In the genomic region with DNA sequence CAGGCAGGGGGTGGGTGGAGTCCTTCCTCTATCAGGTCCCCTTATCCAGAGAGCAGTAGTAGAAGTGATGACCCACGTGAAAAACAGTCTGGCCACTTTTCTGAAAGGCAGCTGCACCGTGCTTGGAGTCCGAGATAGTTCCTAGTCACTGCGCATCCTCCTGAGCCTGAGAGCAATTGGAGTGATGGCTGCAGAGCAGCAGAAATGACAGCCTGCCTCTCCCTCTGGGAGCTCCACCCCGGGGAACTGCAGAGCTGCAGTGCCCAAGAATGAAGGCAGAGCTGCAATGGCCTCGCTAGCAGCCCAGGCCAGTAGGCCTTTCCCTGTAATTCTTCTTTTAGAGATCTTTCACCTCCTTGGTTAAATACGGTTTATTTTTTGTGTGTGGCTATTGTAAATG, we compare ENCODE assay signal across 26 cellular contexts.
A peak's percentile ranks its signal among the peaks of the same experiment; 100 is the strongest.
DNase-seq lines count a peak whose midpoint lies in the region; ATAC-seq, FAIRE-seq and TF ChIP-seq lines count a peak whose summit lies in the region.
"Had no signal": no experiment of that assay in that cellular context is flagged by ENCODE, and none has a peak within 500 bp of the region (broad histone marks: within the 10 kb centered on the region; RNA-seq: fewer than 3 reads in every experiment).

No MANE protein-coding gene starts in this region.

- intact Hi-C loops in K562 (cut with micrococcal nuclease): no loop called here

- no peak overlapping the region for H2AFZ ChIP-seq in K562 (ENCODE audit: low read depth, low read length)

- no peak overlapping the region for H3K4me3 ChIP-seq in K562
- H3K4me3 ChIP-seq: MG63, SJCRH30 had no signal

- H3K4me1 ChIP-seq in K562 (replicated peaks in 1 of 2; ENCODE audit: control insufficient read depth in 2 of 2, insufficient read depth in 2 of 2, low read length in 2 of 2): no peaks in the 10 kb centered on the region
- H3K4me1 ChIP-seq: SJCRH30 had no signal

- H3K27ac Mint-ChIP-seq in stimulated activated effector memory CD8-positive, alpha-beta T cell treated with anti-CD3 and anti-CD28 coated beads, Interleukin-12 subunit alpha, Interleukin-12 subunit beta, amount 100 ng/mL, for 72 hours: no peak overlapping the region

- no peak for TF ChIP-seq POLR2A in K562 (conservative IDR thresholded peaks at IDR 0.05)

- H3K9me3 ChIP-seq in K562 (replicated peaks; ENCODE audit: control insufficient read depth, insufficient read depth, low read depth, low read length): no peaks in the 10 kb centered on the region
- H3K9me3 ChIP-seq: MG63, SJCRH30 had no signal

- FAIRE-seq in K562 (lab: Jason Lieb, UNC): no peak
- FAIRE-seq: GM12891 had no signal

- in situ Hi-C loops in K562 (cut with MboI): no loop called here

- ATAC-seq in K562 (peak; percentile 66), left lobe of liver (no peak)
- ATAC-seq in stimulated activated effector memory CD8-positive, alpha-beta T cell treated with anti-CD3 and anti-CD28 coated beads, Interleukin-12 subunit alpha, Interleukin-12 subunit beta, amount 100 ng/mL, for 72 hours: peak; percentile 16
- ATAC-seq: HCT116, PC-3, Right ventricle myocardium inferior had no signal

- no peak for TF ChIP-seq RAD21 in K562 (CRISPR knock-in tag; conservative IDR thresholded peaks at IDR 0.05 in 1 of 2, IDR thresholded peaks at IDR 0.05 in 1 of 2)

- DNase-seq in NCI-H146 (lab: John Stamatoyannopoulos, UW): peak; percentile 20
- no peak for DNase-seq in NCI-H146 treated with DMSO at 0.1 percent for 48 hours (lab: John Stamatoyannopoulos, UW; ENCODE audit: unreplicated experiment)
- DNase-seq in K562 (ENCODE audit: extremely low read depth in 1 of 4, low spot score in 3 of 4): no peak
- peak; percentile 48 for DNase-seq in islet precursor cell
- DNase-seq in stimulated activated effector memory CD8-positive, alpha-beta T cell treated with anti-CD3 and anti-CD28 coated beads, Interleukin-12 subunit alpha, Interleukin-12 subunit beta, amount 100 ng/mL, for 72 hours (ENCODE audit: low spot score in 2 of 2): no peak
- DNase-seq in NCI-H526 treated with DMSO at 0.1 percent for 48 hours (lab: John Stamatoyannopoulos, UW): no peak
- DNase-seq in cortex of kidney (lab: John Stamatoyannopoulos, UW): no peak
- DNase-seq in left lobe of liver (ENCODE audit: low spot score): no peak
- DNase-seq: Calu3; DMS79 treated with DMSO at 0.1 percent for 48 hours; GF-D8; KG1; MG63; NCI-H1417; NCI-H187; NCI-H2081 treated with DMSO at 0.1 percent for 48 hours; NCI-H2171; NCI-H524; NCI-H774; NK-92 treated with Interleukin-12 subunit alpha and Interleukin-12 subunit beta, amount 100 ng/mL, for 24 hours; PC-3; SJCRH30 had no signal

- H3K36me3 Mint-ChIP-seq in stimulated activated effector memory CD8-positive, alpha-beta T cell treated with anti-CD3 and anti-CD28 coated beads, Interleukin-12 subunit alpha, Interleukin-12 subunit beta, amount 100 ng/mL, for 72 hours: no peaks in the 10 kb centered on the region

- no peak overlapping the region for H3K4me2 ChIP-seq in K562 (ENCODE audit: insufficient read depth, low read length)

- TF ChIP-seq EP300 in K562 (IDR thresholded peaks at IDR 0.05; ENCODE audit: low read length): no peak

- TF ChIP-seq CTCF in K562 (IDR thresholded peaks at IDR 0.05 in 2 of 3, conservative IDR thresholded peaks at IDR 0.05 in 1 of 3; ENCODE audit: insufficient read depth in 2 of 3, low read depth in 1 of 3, low read length in 3 of 3): no peak

- peak overlapping the region in 1 of 2 experiments; percentile 64; a peak in 1 of 4 replicates for H3K9ac ChIP-seq in K562 (ENCODE audit: insufficient read depth in 1 of 2, low read depth in 2 of 2, low read length in 2 of 2)

- H3K9me3 Mint-ChIP-seq in stimulated activated effector memory CD8-positive, alpha-beta T cell treated with anti-CD3 and anti-CD28 coated beads, Interleukin-12 subunit alpha, Interleukin-12 subunit beta, amount 100 ng/mL, for 72 hours: peaks cover 1% of the 10 kb centered on the region

- H3K9me1 ChIP-seq in K562 (ENCODE audit: control insufficient read depth, insufficient read depth, low read length): no peaks in the 10 kb centered on the region

- no peak overlapping the region for H3K4me3 Mint-ChIP-seq in stimulated activated effector memory CD8-positive, alpha-beta T cell treated with anti-CD3 and anti-CD28 coated beads, Interleukin-12 subunit alpha, Interleukin-12 subunit beta, amount 100 ng/mL, for 72 hours

- WGBS in K562 (ENCODE audit: insufficient coverage, low coverage, missing lambda C conversion rate): 3% methylated on average over 7 of the region's 7 CpGs

- BruUV-seq in K562 (replicated peaks; lab: Mats Ljungman, UMichigan): no TSS peak

- H3K36me3 ChIP-seq in K562 (ENCODE audit: control insufficient read depth, insufficient read depth, low read length): no peaks in the 10 kb centered on the region
- H3K36me3 ChIP-seq: MG63, SJCRH30 had no signal

- peaks cover 0 to 4% of the 10 kb centered on the region in 2 experiments; a peak in 1 of 5 replicates for H3K27me3 ChIP-seq in K562 (ENCODE audit: control insufficient read depth in 2 of 2, insufficient read depth in 2 of 2, low read length in 2 of 2)
- H3K27me3 ChIP-seq: MG63, SJCRH30 had no signal

- H4K20me1 ChIP-seq in K562 (replicated peaks; ENCODE audit: control insufficient read depth, insufficient read depth, low read length): no peaks in the 10 kb centered on the region

- CTCF ChIA-PET in K562 (lab: Yijun Ruan, JAX; ENCODE audit: low intra/inter-chr PET ratio): no interaction called here

- no peaks in the 10 kb centered on the region for H3K4me1 Mint-ChIP-seq in stimulated activated effector memory CD8-positive, alpha-beta T cell treated with anti-CD3 and anti-CD28 coated beads, Interleukin-12 subunit alpha, Interleukin-12 subunit beta, amount 100 ng/mL, for 72 hours

- H3K27ac ChIP-seq in K562 (ENCODE audit: extremely low read depth, low read depth, low read length): no peak overlapping the region
- H3K27ac ChIP-seq: 22Rv1, SJCRH30 had no signal

- POLR2A ChIA-PET in K562 (lab: Yijun Ruan, JAX): interaction anchor here (0.6 to 1.1 kb wide), 4 partner anchors 10 to 24 kb away, joined by 3 read pairs; no protein-coding TSS in a partner anchor

- H3K79me2 ChIP-seq in K562 (ENCODE audit: control insufficient read depth, insufficient read depth, low read length): no peaks in the 10 kb centered on the region

TF ChIP-seq in K562, 482 proteins besides CTCF, POLR2A, EP300 and RAD21:
- TF ChIP-seq ATF1 (CRISPR knock-in tag; IDR thresholded peaks at IDR 0.05) (no peak), ATF1 (tag; IDR thresholded peaks at IDR 0.05) (no peak), NRF1 (conservative IDR thresholded peaks at IDR 0.05 in 1 of 2, IDR thresholded peaks at IDR 0.05 in 1 of 2) (peak; percentile 67 to 75)
TF ChIP-seq in K562: peak in this region for 1.

Comparison
In these comparisons a context has a peak if more than half of its experiments do, and no peak if none do; other contexts are left out.
1. DNase-seq: peak in NCI-H146 (single experiment) and islet precursor cell (single experiment); none in NCI-H146 treated with DMSO at 0.1 percent for 48 hours (single experiment), K562 (0 of 4), stimulated activated effector memory CD8-positive, alpha-beta T cell treated with anti-CD3 and anti-CD28 coated beads, Interleukin-12 subunit alpha, Interleukin-12 subunit beta, amount 100 ng/mL, for 72 hours (0 of 2), NCI-H526 treated with DMSO at 0.1 percent for 48 hours (single experiment), cortex of kidney (single experiment) and left lobe of liver (single experiment).